Comparison of ENCODE assay signal across 1 cellular context in genomic region chr22:24178502-24179440, GRCh38.
TF ChIP-seq lines count a peak whose summit lies in the region.

No MANE protein-coding gene starts in this region.

TF ChIP-seq in HCT116, 20 proteins besides CTCF, POLR2A, EP300 and RAD21 (continued from another document):
- TF ChIP-seq REST (IDR thresholded peaks at IDR 0.05; ENCODE audit: low read depth) = no peak
